In genomic region chr10:124290095-124290795, GRCh38 we compare ENCODE assay signal across 8 cellular contexts.
A peak's percentile ranks its signal among the peaks of the same experiment; 100 is the strongest.
DNase-seq lines count a peak whose midpoint lies in the region; ATAC-seq and TF ChIP-seq lines count a peak whose summit lies in the region.

No MANE protein-coding gene starts in this region.

- H3K36me3 ChIP-seq in BLaER1: no peaks in the 10 kb centered on the region

- H3K27me3 ChIP-seq in BLaER1: no peaks in the 10 kb centered on the region

- no peaks in the 10 kb centered on the region for H3K9me3 ChIP-seq in BLaER1

- ATAC-seq in GM21381 (IDR thresholded peaks at IDR 0.05; ENCODE audit: unreplicated experiment) (peak; percentile 44), GM18517 (IDR thresholded peaks at IDR 0.05; ENCODE audit: unreplicated experiment) (no peak)

- TF ChIP-seq CTCF in NB4 (IDR thresholded peaks at IDR 0.05; ENCODE audit: low read depth, low read length) (no peak), fibroblast of villous mesenchyme (IDR thresholded peaks at IDR 0.05; ENCODE audit: insufficient read depth, low read depth, low read length) (no peak)

- H3K4me3 ChIP-seq in BLaER1 (no peak overlapping the region), NB4 (ENCODE audit: low read depth, low read length) (no peak overlapping the region), fibroblast of villous mesenchyme (ENCODE audit: low read depth, low read length) (no peak overlapping the region)

- H3K4me1 ChIP-seq in BLaER1: peaks cover 77% of the 10 kb centered on the region

- no peaks in the 10 kb centered on the region for H4K20me1 ChIP-seq in BLaER1

- no peak for TF ChIP-seq POLR2A in NB4 (IDR thresholded peaks at IDR 0.05; ENCODE audit: extremely low read depth, insufficient read length)

- peak; percentile 94 for DNase-seq in NB4 (ENCODE audit: low read depth)
- DNase-seq in fibroblast of villous mesenchyme (ENCODE audit: low read depth): peak; percentile 89
- no peak for DNase-seq in stimulated activated CD4-positive, alpha-beta T cell treated with anti-CD3 and anti-CD28 coated beads, Interleukin-4, amount 100 ng/mL, for 24 hours
- DNase-seq in D341Med (ENCODE audit: low spot score): no peak
- no peak for DNase-seq in GDM1 (lab: John Stamatoyannopoulos, UW)

- H3K4me2 ChIP-seq in BLaER1: peak overlapping the region; percentile 70

- H3K27ac ChIP-seq in BLaER1: peak overlapping the region; percentile 76

- peak overlapping the region; percentile 13; the same call in 1 of the 2 replicates for H3K9ac ChIP-seq in BLaER1

Comparison
In these comparisons a context has a peak if more than half of its experiments do, and no peak if none do; other contexts are left out.
1. DNase-seq: peak in NB4 (single experiment) and fibroblast of villous mesenchyme (single experiment); none in stimulated activated CD4-positive, alpha-beta T cell treated with anti-CD3 and anti-CD28 coated beads, Interleukin-4, amount 100 ng/mL, for 24 hours (single experiment), D341Med (single experiment) and GDM1 (single experiment).